In genomic region chr11:75402002-75402773, GRCh38 we compare ENCODE assay signal across 10 cellular contexts. TPM values are rescaled to one million over a fixed set of nuclear protein-coding genes. Genes with fewer than 3 reads are reported as not detected.
DNase-seq lines count a peak whose midpoint lies in the region; ATAC-seq and TF ChIP-seq lines count a peak whose summit lies in the region.
"Had no signal": no experiment of that assay in that cellular context is flagged by ENCODE, and none has a peak within 500 bp of the region (broad histone marks: within the 10 kb centered on the region; RNA-seq: fewer than 3 reads in every experiment).

No MANE protein-coding gene starts in this region.

- no peak overlapping the region for H3K4ac ChIP-seq in IMR-90 (ENCODE audit: low read depth, low read length)

- H3K79me1 ChIP-seq in IMR-90 (ENCODE audit: low read depth in 1 of 2, low read length in 2 of 2) = peaks cover 14 to 54% of the 10 kb centered on the region in 2 experiments

- no peak overlapping the region for H3K27ac ChIP-seq in CD4-positive, alpha-beta T cell (ENCODE audit: low read depth, low read length)
- H3K27ac ChIP-seq in IMR-90 (ENCODE audit: insufficient read depth, low read length) = no peak overlapping the region
- H3K27ac ChIP-seq in colonic mucosa = no peak overlapping the region

- H3K27me3 ChIP-seq in CD4-positive, alpha-beta T cell (ENCODE audit: control insufficient read depth, insufficient read depth, low read length) = no peaks in the 10 kb centered on the region
- H3K27me3 ChIP-seq in IMR-90 (ENCODE audit: control insufficient read depth, insufficient read depth, low read length) = no peaks in the 10 kb centered on the region
- no peaks in the 10 kb centered on the region for H3K27me3 ChIP-seq in colonic mucosa

- H4K8ac ChIP-seq in IMR-90 (ENCODE audit: low read depth in 2 of 2, low read length in 2 of 2) = no peak overlapping the region

- H3K9ac ChIP-seq in IMR-90 (ENCODE audit: low read depth, low read length) (peak overlapping the region; percentile 46; the same call in 1 of the 2 replicates), colonic mucosa (ENCODE audit: low read depth in 2 of 2, low read length in 2 of 2) (peak overlapping the region in 1 of 2 donors; percentile 3)

- peak overlapping the region; percentile 84 for H3K4me3 Mint-ChIP-seq in CD4-positive, alpha-beta T cell
- H3K4me3 Mint-ChIP-seq in brain (peak overlapping the region; percentile 95 to 99 (median 98)), naive B cell (peak overlapping the region in 4 of 8 donors; percentile 55 to 71 (median 66))

- peaks cover 62% of the 10 kb centered on the region for H3K4me1 Mint-ChIP-seq in CD4-positive, alpha-beta T cell (ENCODE audit: low read depth)
- H3K4me1 Mint-ChIP-seq in brain (peaks cover 53% of the 10 kb centered on the region), naive B cell (peaks cover 34 to 55% (median 48%) of the 10 kb centered on the region in 3 donors)

- TF ChIP-seq POLR2A in IMR-90 (IDR thresholded peaks at IDR 0.05; ENCODE audit: low read depth, low read length) = no peak

- no peak overlapping the region for H2AK5ac ChIP-seq in IMR-90 (ENCODE audit: low read depth, low read length)

- H3K4me1 ChIP-seq in IMR-90 (ENCODE audit: control insufficient read depth, insufficient read depth, low read length) = peaks cover 5% of the 10 kb centered on the region
- H3K4me1 ChIP-seq in colonic mucosa = peaks cover 6% of the 10 kb centered on the region

- H2AK9ac ChIP-seq in IMR-90 (replicated peaks; ENCODE audit: low read depth, low read length, poor library complexity) = no peak overlapping the region

- H3K4me3 ChIP-seq in IMR-90 (ENCODE audit: insufficient read depth, low read depth, low read length) (no peak overlapping the region), colonic mucosa (no peak overlapping the region)

- in situ Hi-C loops in IMR-90 (cut with MboI; ENCODE audit: low sequenced_read_pairs) = no loop called here

- intact Hi-C loops in CD4-positive, alpha-beta T cell (cut with DNase I, micrococcal nuclease) = no loop called here
- intact Hi-C loops in IMR-90 (cut with micrococcal nuclease) (no loop called here), colonic mucosa (cut with DNase I) (no loop called here)

- peak overlapping the region; percentile 92 for H3K27ac Mint-ChIP-seq in CD4-positive, alpha-beta T cell
- H3K27ac Mint-ChIP-seq in brain = peak overlapping the region; percentile 52 to 99 (median 70)
- H3K27ac Mint-ChIP-seq in naive B cell = peak overlapping the region in 4 of 6 donors; percentile 49 to 79 (median 68)

- TF ChIP-seq RAD21 in IMR-90 (IDR thresholded peaks at IDR 0.05; ENCODE audit: low read length) = no peak

- H3K9me3 ChIP-seq in CD4-positive, alpha-beta T cell (ENCODE audit: control insufficient read depth, low read length) = no peaks in the 10 kb centered on the region
- no peaks in the 10 kb centered on the region for H3K9me3 ChIP-seq in IMR-90 (ENCODE audit: control insufficient read depth, insufficient read depth, low read length)
- no peaks in the 10 kb centered on the region for H3K9me3 ChIP-seq in colonic mucosa

- H4K91ac ChIP-seq in IMR-90 (ENCODE audit: insufficient read depth, low read depth, low read length) = no peak overlapping the region

- H3K36me3 ChIP-seq in IMR-90 (ENCODE audit: control insufficient read depth, insufficient read depth, low read length) (peaks cover 55% of the 10 kb centered on the region), colonic mucosa (peaks cover 25% of the 10 kb centered on the region)

- no peaks in the 10 kb centered on the region for H3K27me3 Mint-ChIP-seq in CD4-positive, alpha-beta T cell
- H3K27me3 Mint-ChIP-seq in brain = peaks cover 7% of the 10 kb centered on the region
- no peaks in the 10 kb centered on the region for H3K27me3 Mint-ChIP-seq in naive B cell

- ATAC-seq in CD4-positive, alpha-beta T cell (ENCODE audit: poor library complexity) = no peak
- ATAC-seq in IMR-90 (ENCODE audit: low read depth) (no peak), naive B cell (ENCODE audit: low read depth in 2 of 2) (no peak), HG03469 (IDR thresholded peaks at IDR 0.05; ENCODE audit: unreplicated experiment) (no peak)

- no peak for DNase-seq in CD4-positive, alpha-beta T cell
- DNase-seq in IMR-90 (no peak), naive B cell (no peak), colonic mucosa (no peak), NCI-H146 (lab: John Stamatoyannopoulos, UW) (no peak), amniotic stem cell (lab: John Stamatoyannopoulos, UW) (no peak)
- DNase-seq: HCEC 1CT, KBM-7 had no signal

- H3K18ac ChIP-seq in IMR-90 (ENCODE audit: low read depth, low read length) = no peak overlapping the region

- H3K36me3 Mint-ChIP-seq in CD4-positive, alpha-beta T cell (ENCODE audit: low read depth) = peaks cover 79% of the 10 kb centered on the region
- H3K36me3 Mint-ChIP-seq in brain (peaks cover 71% of the 10 kb centered on the region), naive B cell (peaks cover 31 to 32% of the 10 kb centered on the region in 2 donors)

- no peak overlapping the region for H2BK15ac ChIP-seq in IMR-90 (ENCODE audit: low read depth, low read length)

- peak overlapping the region; percentile 22; the same call in 1 of the 2 replicates for H3K23ac ChIP-seq in IMR-90 (ENCODE audit: low read depth, low read length)

- no peak overlapping the region for H3K56ac ChIP-seq in IMR-90 (ENCODE audit: extremely low read depth, insufficient read depth, low read length)

- H3K14ac ChIP-seq in IMR-90 (replicated peaks; ENCODE audit: low read depth, low read length) = no peak overlapping the region

- H2BK120ac ChIP-seq in IMR-90 (ENCODE audit: low read depth, low read length) = no peak overlapping the region

- dilution Hi-C loops in IMR-90 (cut with HindIII; ENCODE audit: low sequenced_read_pairs, unreplicated experiment) = no loop called here

- H4K5ac ChIP-seq in IMR-90 (ENCODE audit: low read depth, low read length) = no peak overlapping the region

- peak overlapping the region; percentile 28; the same call in 1 of the 2 replicates for H3K4me2 ChIP-seq in IMR-90 (ENCODE audit: low read depth, low read length)

- no peak overlapping the region for H2AFZ ChIP-seq in IMR-90 (replicated peaks; ENCODE audit: low read length, poor library complexity)

- WGBS in IMR-90 (ENCODE audit: extremely low coverage in 2 of 2, insufficient read length in 1 of 2), 2 experiments = 94% methylated on average over 5 of the region's 10 CpGs; no CpG with 5 or more reads in 1 of the 2 experiments

- H2BK20ac ChIP-seq in IMR-90 (ENCODE audit: low read depth, low read length) = no peak overlapping the region

- TF ChIP-seq CTCF in CD4-positive, alpha-beta T cell (IDR thresholded peaks at IDR 0.05) = no peak
- TF ChIP-seq CTCF in IMR-90 (conservative IDR thresholded peaks at IDR 0.05; ENCODE audit: low read depth, low read length) (no peak), brain (conservative IDR thresholded peaks at IDR 0.05) (no peak), colonic mucosa (IDR thresholded peaks at IDR 0.05) (no peak)

- CTCF ChIA-PET in CD4-positive, alpha-beta T cell (lab: Charles Lee) = no interaction called here
- CTCF ChIA-PET in IMR-90 (lab: Yijun Ruan, JAX) = no interaction called here

- peaks cover 6% of the 10 kb centered on the region; the same call in 1 of the 2 replicates for H3K9me1 ChIP-seq in IMR-90 (ENCODE audit: insufficient read depth, low read length)

- no TSS peak for BruUV-seq in IMR-90 (replicated peaks; lab: Mats Ljungman, UMichigan)

- H4K20me1 ChIP-seq in IMR-90 (ENCODE audit: insufficient read depth, low read length) = peaks cover 77% of the 10 kb centered on the region

- H3K9me3 Mint-ChIP-seq in CD4-positive, alpha-beta T cell = no peaks in the 10 kb centered on the region
- H3K9me3 Mint-ChIP-seq in brain (no peaks in the 10 kb centered on the region), naive B cell (no peaks in the 10 kb centered on the region)

- POLR2A ChIA-PET in CD4-positive, alpha-beta T cell (lab: Charles Lee) = interaction anchor here (3.2 kb wide), 1 partner anchor 127 kb away, joined by 24 read pairs; no protein-coding TSS in a partner anchor
- POLR2A ChIA-PET in IMR-90 (lab: Charles Lee; ENCODE audit: unreplicated experiment) = no interaction called here

- H2BK5ac ChIP-seq in IMR-90 (ENCODE audit: low read depth, low read length, poor library complexity, severe bottlenecking) = no peak overlapping the region

TF ChIP-seq in IMR-90, 13 proteins besides CTCF, POLR2A, EP300 and RAD21:
- TF ChIP-seq BHLHE40 (IDR thresholded peaks at IDR 0.05; ENCODE audit: low read depth, low read length) = no peak
- TF ChIP-seq NFE2L2 (IDR thresholded peaks at IDR 0.05; ENCODE audit: low read depth, low read length) = no peak
- no peak for TF ChIP-seq CEBPB (IDR thresholded peaks at IDR 0.05; ENCODE audit: low read depth, low read length)
- TF ChIP-seq MXI1 (IDR thresholded peaks at IDR 0.05; ENCODE audit: borderline replicate concordance, low read depth, low read length) = no peak
- no peak for TF ChIP-seq CHD1 (IDR thresholded peaks at IDR 0.05; ENCODE audit: low read depth, low read length)

RNA-seq across cellular contexts. Expression of gene RPS3, which starts 2.9 kb away (rescaled TPM):
- total RNA-seq in CD4-positive, alpha-beta T cell = 1,000 to 10,000 TPM; 4,753 to 4,828 TPM
- 2,360 and 3,444 TPM in 2 replicates for total RNA-seq in IMR-90 (2012; rRNA removed)
- 2,477 and 2,872 TPM in 2 replicates for polyA plus RNA-seq in IMR-90 (2012; rRNA removed)
- polyA plus RNA-seq in IMR-90 (2012; cell fraction: cytosol; rRNA removed) = 2,410 and 4,196 TPM in 2 replicates
- 593 and 1,092 TPM in 2 replicates for polyA plus RNA-seq in IMR-90 (2012; cell fraction: nucleus; rRNA removed; ENCODE audit: low replicate concordance)
- polyA plus RNA-seq in brain (ENCODE audit: insufficient read depth, low read depth, low replicate concordance) = 3,030 TPM
- polyA plus RNA-seq in naive B cell (ENCODE audit: low read depth in 6 of 6) = 1,000 to 10,000 TPM; 3,862 to 5,214 (median 4,183) TPM
- total RNA-seq in colonic mucosa = 1,000 to 10,000 TPM; 2,133 to 2,596 TPM

RNA-seq across cellular contexts. Expression of gene KLHL35, which starts 30.8 kb away (rescaled TPM):
- total RNA-seq in CD4-positive, alpha-beta T cell = under 1 TPM; 0.33 to 0.81 TPM
- total RNA-seq in IMR-90 (2012; rRNA removed) (1.4 and 1.6 TPM in 2 replicates), colonic mucosa (under 1 TPM; 0.50 to 0.67 TPM)
- polyA plus RNA-seq in IMR-90 (2012; rRNA removed) (3.3 TPM in 2 replicates), brain (ENCODE audit: insufficient read depth, low read depth, low replicate concordance) (12.1 TPM), naive B cell (ENCODE audit: low read depth in 6 of 6) (under 1 TPM in 2 of 6 donors, not detected in 4; 0.48 to 0.74 TPM)
- polyA plus RNA-seq in IMR-90 (2012; cell fraction: cytosol; rRNA removed) = 2.1 and 6.1 TPM in 2 replicates
- polyA plus RNA-seq in IMR-90 (2012; cell fraction: nucleus; rRNA removed; ENCODE audit: low replicate concordance) = 4.0 and 10.4 TPM in 2 replicates

RNA-seq across cellular contexts. Expression of gene ARRB1, which starts 50.7 kb away (rescaled TPM):
- 10 to 100 TPM; 26.7 to 27.8 TPM for total RNA-seq in CD4-positive, alpha-beta T cell
- total RNA-seq in IMR-90 (2012; rRNA removed) (13.1 and 17.4 TPM in 2 replicates), colonic mucosa (10 to 100 TPM; 70.3 to 73.4 TPM)
- polyA plus RNA-seq in IMR-90 (2012; rRNA removed) (11.0 and 11.4 TPM in 2 replicates), brain (ENCODE audit: insufficient read depth, low read depth, low replicate concordance) (24.8 TPM), naive B cell (ENCODE audit: low read depth in 6 of 6) (1 to 10 TPM in 1 of 6 donors, under 1 TPM in 4, not detected in 1; 0.42 to 1.2 (median 0.61) TPM)
- polyA plus RNA-seq in IMR-90 (2012; cell fraction: cytosol; rRNA removed) = 11.9 and 16.6 TPM in 2 replicates
- polyA plus RNA-seq in IMR-90 (2012; cell fraction: nucleus; rRNA removed; ENCODE audit: low replicate concordance) = 9.6 and 12.8 TPM in 2 replicates
